In genomic region chr11:69657911-69658605, GRCh38 we compare ENCODE assay signal across 1 cellular context.
TF ChIP-seq lines count a peak whose summit lies in the region.

No MANE protein-coding gene starts in this region.

TF ChIP-seq in HepG2, 621 proteins besides CTCF, POLR2A, EP300 and RAD21 (continued from another document and continues in another):
- TF ChIP-seq ZNF687 (CRISPR knock-in tag; IDR thresholded peaks at IDR 0.05), result peak; percentile 99
- peak; percentile 96 for TF ChIP-seq PAXIP1 (CRISPR knock-in tag; conservative IDR thresholded peaks at IDR 0.05)
- TF ChIP-seq E2F1 (CRISPR knock-in tag; IDR thresholded peaks at IDR 0.05), result no peak
- TF ChIP-seq SUZ12 (IDR thresholded peaks at IDR 0.05; ENCODE audit: low read depth, low read length), result no peak
- no peak for TF ChIP-seq ZNF570 (CRISPR knock-in tag; IDR thresholded peaks at IDR 0.05; ENCODE audit: borderline replicate concordance)
- TF ChIP-seq PRDM4 (CRISPR knock-in tag; IDR thresholded peaks at IDR 0.05; ENCODE audit: borderline replicate concordance), result no peak
- TF ChIP-seq ZNF282 (IDR thresholded peaks at IDR 0.05; ENCODE audit: partially characterized antibody), result no peak
- TF ChIP-seq KLF6 (CRISPR knock-in tag; IDR thresholded peaks at IDR 0.05), result peak; percentile 63; the same call in 1 of the 2 replicates
- no peak for TF ChIP-seq FOXA1 (IDR thresholded peaks at IDR 0.05)
- peak; percentile 37; the same call in 1 of the 2 replicates for TF ChIP-seq FOXA1 (CRISPR knock-in tag; IDR thresholded peaks at IDR 0.05)
- no peak for TF ChIP-seq HNRNPH1 (optimal IDR thresholded peaks at IDR 0.05; ENCODE audit: low read depth, low read length)
- peak; percentile 93 for TF ChIP-seq UBTF (CRISPR knock-in tag; IDR thresholded peaks at IDR 0.05)
- no peak for TF ChIP-seq RELA (CRISPR knock-in tag; IDR thresholded peaks at IDR 0.05)
- no peak for TF ChIP-seq ZFYVE20 (CRISPR knock-in tag; IDR thresholded peaks at IDR 0.05; ENCODE audit: borderline replicate concordance, low read depth)
- peak; percentile 48; the same call in 1 of the 2 replicates for TF ChIP-seq TRAFD1 (CRISPR knock-in tag; IDR thresholded peaks at IDR 0.05; ENCODE audit: borderline replicate concordance)
- TF ChIP-seq SMAD1 (CRISPR knock-in tag; IDR thresholded peaks at IDR 0.05; ENCODE audit: borderline replicate concordance, low read depth), result no peak; the same call in 1 of the 2 replicates
- TF ChIP-seq KDM6A (CRISPR knock-in tag; IDR thresholded peaks at IDR 0.05; ENCODE audit: low read depth), result peak; percentile 89
- no peak for TF ChIP-seq XRCC5 (optimal IDR thresholded peaks at IDR 0.05; ENCODE audit: low read length)
- TF ChIP-seq ZNF260 (CRISPR knock-in tag; IDR thresholded peaks at IDR 0.05; ENCODE audit: borderline replicate concordance, low read depth), result no peak
- peak; percentile 83 for TF ChIP-seq NFAT5 (CRISPR knock-in tag; IDR thresholded peaks at IDR 0.05)
- TF ChIP-seq SATB2 (CRISPR knock-in tag; IDR thresholded peaks at IDR 0.05), result peak; percentile 33; the same call in 1 of the 2 replicates
- TF ChIP-seq ZSCAN21 (CRISPR knock-in tag; IDR thresholded peaks at IDR 0.05; ENCODE audit: borderline replicate concordance), result peak; percentile 81
- no peak for TF ChIP-seq ZNF773 (CRISPR knock-in tag; IDR thresholded peaks at IDR 0.05; ENCODE audit: borderline replicate concordance)
- no peak for TF ChIP-seq SNAPC5 (CRISPR knock-in tag; IDR thresholded peaks at IDR 0.05; ENCODE audit: borderline replicate concordance)
- no peak for TF ChIP-seq ZBTB3 (CRISPR knock-in tag; IDR thresholded peaks at IDR 0.05; ENCODE audit: borderline replicate concordance, low read depth)
